Comparison of ENCODE assay signal across 11 cellular contexts in the genomic region with DNA sequence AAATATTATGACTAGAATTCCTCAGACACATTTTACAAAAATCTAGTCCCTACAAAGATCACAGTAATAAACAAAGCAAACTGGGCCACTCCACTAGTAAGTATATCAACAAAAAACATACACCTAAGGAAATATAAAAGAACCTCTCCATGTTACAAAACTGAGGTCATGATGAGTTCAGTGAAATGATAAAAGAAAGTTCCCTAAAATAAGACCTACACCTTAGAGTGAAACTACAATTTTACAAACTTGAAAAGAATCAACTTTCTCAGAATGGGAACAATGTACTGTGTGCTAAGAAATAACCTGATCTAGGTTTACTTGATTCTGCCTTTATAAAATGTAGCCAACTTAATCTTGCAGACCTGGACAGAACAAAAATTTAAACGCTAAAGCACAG. TPM values are rescaled to one million over a fixed set of nuclear protein-coding genes. Genes with fewer than 3 reads are reported as not detected.
DNase-seq lines count a peak whose midpoint lies in the region; ATAC-seq lines count a peak whose summit lies in the region.
"Had no signal": no experiment of that assay in that cellular context is flagged by ENCODE, and none has a peak within 500 bp of the region (broad histone marks: within the 10 kb centered on the region; RNA-seq: fewer than 3 reads in every experiment).

No MANE protein-coding gene starts in this region.

- H2BK12ac ChIP-seq in trophoblast cell (ENCODE audit: low read length), result no peak overlapping the region

- H2BK5ac ChIP-seq in trophoblast cell (ENCODE audit: low read depth, low read length, poor library complexity), result no peak overlapping the region

- no peak overlapping the region for H3K4me3 ChIP-seq in trophoblast cell (ENCODE audit: low read depth, low read length)
- H3K4me3 ChIP-seq: GM23248 had no signal

- H3K9me3 ChIP-seq in trophoblast cell (ENCODE audit: insufficient read depth, low read depth, low read length), result no peaks in the 10 kb centered on the region

- H3K18ac ChIP-seq in trophoblast cell (ENCODE audit: low read length), result no peak overlapping the region

- H4K12ac ChIP-seq in trophoblast cell (ENCODE audit: low read depth, low read length), result no peak overlapping the region

- peaks cover 7% of the 10 kb centered on the region for H3K79me1 ChIP-seq in trophoblast cell (ENCODE audit: low read length)

- H3K27ac Mint-ChIP-seq in activated CD8-positive, alpha-beta memory T cell treated with anti-CD3 and anti-CD28 coated beads, Interleukin-2, amount 10 ng/mL, durations not matched to agents 7 days and 5 days, result peak overlapping the region; percentile 88
- H3K27ac Mint-ChIP-seq in activated T-helper 17 cell treated with anti-CD3 and anti-CD28 coated beads, Interleukin-2, amount 50 U/mL, for 72 hours, result peak overlapping the region; percentile 88
- no peak overlapping the region for H3K27ac Mint-ChIP-seq in stimulated activated naive B cell treated with anti-CD40 and anti-IgM and Interleukin-4, amounts not matched to agents 10 μg/mL and 1 μg/mL and 100 μg/mL, for 72 hours

- no peaks in the 10 kb centered on the region for H3K36me3 ChIP-seq in trophoblast cell (ENCODE audit: control insufficient read depth in 1 of 2, insufficient read depth in 2 of 2, low read length in 2 of 2)

- no peaks in the 10 kb centered on the region for H3K27me3 ChIP-seq in trophoblast cell (ENCODE audit: insufficient read depth, low read length)

- peaks cover 4 to 8% of the 10 kb centered on the region in 2 experiments for H3K4me1 ChIP-seq in trophoblast cell (ENCODE audit: control insufficient read depth in 1 of 2, insufficient read depth in 2 of 2, low read length in 2 of 2)

- H3K4me2 ChIP-seq in trophoblast cell (ENCODE audit: low read length), result no peak overlapping the region

- H3K27ac ChIP-seq in trophoblast cell (ENCODE audit: low read depth, low read length), result no peak overlapping the region
- H3K27ac ChIP-seq: GM23248 had no signal

- peaks cover 4% of the 10 kb centered on the region for H3K79me2 ChIP-seq in trophoblast cell (ENCODE audit: control insufficient read depth, insufficient read depth, low read length, poor library complexity)

- ATAC-seq in activated CD8-positive, alpha-beta memory T cell treated with anti-CD3 and anti-CD28 coated beads, Interleukin-2, amount 10 ng/mL, durations not matched to agents 7 days and 5 days, result no peak
- ATAC-seq in activated T-helper 17 cell treated with anti-CD3 and anti-CD28 coated beads, Interleukin-2, amount 50 U/mL, for 72 hours (replicated peaks), result no peak
- ATAC-seq in stimulated activated naive B cell treated with anti-CD40 and anti-IgM and Interleukin-4, amounts not matched to agents 10 μg/mL and 1 μg/mL and 100 μg/mL, for 72 hours (replicated peaks), result no peak
- ATAC-seq in GM21515 (IDR thresholded peaks at IDR 0.05; ENCODE audit: unreplicated experiment), result no peak

- H2AK5ac ChIP-seq in trophoblast cell (ENCODE audit: low read length), result no peak overlapping the region

- no peak overlapping the region for H2AFZ ChIP-seq in trophoblast cell (ENCODE audit: insufficient read depth, low read length, poor library complexity)

- WGBS in trophoblast cell (ENCODE audit: extremely low coverage, insufficient coverage, insufficient read length), result no CpG with 5 or more reads among the region's 1 CpG

- H3K36me3 Mint-ChIP-seq in activated CD8-positive, alpha-beta memory T cell treated with anti-CD3 and anti-CD28 coated beads, Interleukin-2, amount 10 ng/mL, durations not matched to agents 7 days and 5 days, result peaks cover 10% of the 10 kb centered on the region
- H3K36me3 Mint-ChIP-seq in activated T-helper 17 cell treated with anti-CD3 and anti-CD28 coated beads, Interleukin-2, amount 50 U/mL, for 72 hours (ENCODE audit: low read depth), result no peaks in the 10 kb centered on the region
- H3K36me3 Mint-ChIP-seq in stimulated activated naive B cell treated with anti-CD40 and anti-IgM and Interleukin-4, amounts not matched to agents 10 μg/mL and 1 μg/mL and 100 μg/mL, for 72 hours, result peaks cover 4 to 7% of the 10 kb centered on the region in 2 donors

- no peak overlapping the region for H2BK120ac ChIP-seq in trophoblast cell (ENCODE audit: insufficient read depth, low read length, poor library complexity)

- peaks cover 29% of the 10 kb centered on the region for H3K4me1 Mint-ChIP-seq in activated CD8-positive, alpha-beta memory T cell treated with anti-CD3 and anti-CD28 coated beads, Interleukin-2, amount 10 ng/mL, durations not matched to agents 7 days and 5 days
- H3K4me1 Mint-ChIP-seq in activated T-helper 17 cell treated with anti-CD3 and anti-CD28 coated beads, Interleukin-2, amount 50 U/mL, for 72 hours, result peaks cover 24% of the 10 kb centered on the region
- peaks cover 16 to 29% of the 10 kb centered on the region in 2 donors for H3K4me1 Mint-ChIP-seq in stimulated activated naive B cell treated with anti-CD40 and anti-IgM and Interleukin-4, amounts not matched to agents 10 μg/mL and 1 μg/mL and 100 μg/mL, for 72 hours

- H4K91ac ChIP-seq in trophoblast cell (ENCODE audit: low read depth, low read length), result no peak overlapping the region

- H4K8ac ChIP-seq in trophoblast cell (ENCODE audit: low read depth, low read length), result no peak overlapping the region

- DNase-seq in activated CD8-positive, alpha-beta memory T cell treated with anti-CD3 and anti-CD28 coated beads, Interleukin-2, amount 10 ng/mL, durations not matched to agents 7 days and 5 days, result no peak
- DNase-seq in activated CD8-positive, alpha-beta memory T cell treated with anti-CD3 and anti-CD28 coated beads, Interleukin-2, amount 50 U/mL, for 48 hours, result no peak
- DNase-seq in kidney tubule cell (ENCODE audit: low spot score) (peak; percentile 4), trophoblast cell (no peak), AG20443 (ENCODE audit: low spot score) (no peak)
- DNase-seq in stimulated activated naive B cell treated with anti-CD40 and anti-IgM and Interleukin-4, amounts not matched to agents 10 μg/mL and 1 μg/mL and 100 μg/mL, for 72 hours, result no peak
- DNase-seq: activated CD8-positive, alpha-beta memory T cell treated with anti-CD3 and anti-CD28 coated beads, Interleukin-2, amount 50 U/mL, for 4 hours; GM23248; NCI-H1436 had no signal

- no peaks in the 10 kb centered on the region for H3K9me3 Mint-ChIP-seq in activated CD8-positive, alpha-beta memory T cell treated with anti-CD3 and anti-CD28 coated beads, Interleukin-2, amount 10 ng/mL, durations not matched to agents 7 days and 5 days (ENCODE audit: low read depth)
- no peaks in the 10 kb centered on the region for H3K9me3 Mint-ChIP-seq in activated T-helper 17 cell treated with anti-CD3 and anti-CD28 coated beads, Interleukin-2, amount 50 U/mL, for 72 hours
- no peaks in the 10 kb centered on the region for H3K9me3 Mint-ChIP-seq in stimulated activated naive B cell treated with anti-CD40 and anti-IgM and Interleukin-4, amounts not matched to agents 10 μg/mL and 1 μg/mL and 100 μg/mL, for 72 hours

- H3K4ac ChIP-seq in trophoblast cell (ENCODE audit: low read depth, low read length), result no peak overlapping the region

- H3K14ac ChIP-seq in trophoblast cell (ENCODE audit: low read length), result no peak overlapping the region

- H3K9ac ChIP-seq in trophoblast cell (ENCODE audit: low read length), result no peak overlapping the region
- H3K9ac ChIP-seq: GM23248 had no signal

- H3K23ac ChIP-seq in trophoblast cell (ENCODE audit: low read length), result no peak overlapping the region

- H3K27me3 Mint-ChIP-seq in activated CD8-positive, alpha-beta memory T cell treated with anti-CD3 and anti-CD28 coated beads, Interleukin-2, amount 10 ng/mL, durations not matched to agents 7 days and 5 days, result no peaks in the 10 kb centered on the region
- no peaks in the 10 kb centered on the region for H3K27me3 Mint-ChIP-seq in activated T-helper 17 cell treated with anti-CD3 and anti-CD28 coated beads, Interleukin-2, amount 50 U/mL, for 72 hours
- H3K27me3 Mint-ChIP-seq in stimulated activated naive B cell treated with anti-CD40 and anti-IgM and Interleukin-4, amounts not matched to agents 10 μg/mL and 1 μg/mL and 100 μg/mL, for 72 hours, result no peaks in the 10 kb centered on the region

- H3K4me3 Mint-ChIP-seq in activated CD8-positive, alpha-beta memory T cell treated with anti-CD3 and anti-CD28 coated beads, Interleukin-2, amount 10 ng/mL, durations not matched to agents 7 days and 5 days, result peak overlapping the region; percentile 84
- peak overlapping the region; percentile 91 for H3K4me3 Mint-ChIP-seq in activated T-helper 17 cell treated with anti-CD3 and anti-CD28 coated beads, Interleukin-2, amount 50 U/mL, for 72 hours
- H3K4me3 Mint-ChIP-seq in stimulated activated naive B cell treated with anti-CD40 and anti-IgM and Interleukin-4, amounts not matched to agents 10 μg/mL and 1 μg/mL and 100 μg/mL, for 72 hours, result peak overlapping the region; percentile 81 to 95

- CTCF ChIA-PET in activated CD8-positive, alpha-beta memory T cell treated with anti-CD3 and anti-CD28 coated beads, Interleukin-2, amount 10 ng/mL, durations not matched to agents 7 days and 5 days (lab: Charles Lee), result no interaction called here

RNA-seq across cellular contexts. Expression of a gene that starts 2.0 kb away (rescaled TPM):
- 10 to 100 TPM; 11.7 to 16.0 TPM for total RNA-seq in activated CD8-positive, alpha-beta memory T cell treated with anti-CD3 and anti-CD28 coated beads, Interleukin-2, amount 10 ng/mL, durations not matched to agents 7 days and 5 days
- 10 to 100 TPM; 19.2 to 23.2 TPM for total RNA-seq in activated T-helper 17 cell treated with anti-CD3 and anti-CD28 coated beads, Interleukin-2, amount 50 U/mL, for 72 hours
- polyA plus RNA-seq in trophoblast cell (2013), result 7.4 and 7.8 TPM in 2 replicates
